ENCODE assay signal across 22 cellular contexts in genomic region chr4:40536032-40536431, GRCh38.
DNase-seq lines count a peak whose midpoint lies in the region; ATAC-seq and TF ChIP-seq lines count a peak whose summit lies in the region.
"Had no signal": no experiment of that assay in that cellular context is flagged by ENCODE, and none has a peak within 500 bp of the region (broad histone marks: within the 10 kb centered on the region; RNA-seq: fewer than 3 reads in every experiment).

No MANE protein-coding gene starts in this region.

- H3K9me3 ChIP-seq in Karpas-422 (ENCODE audit: low read length): no peaks in the 10 kb centered on the region

- ATAC-seq in activated CD8-positive, alpha-beta T cell treated with anti-CD3 and anti-CD28 coated beads for 36 hours: no peak
- no peak for ATAC-seq in activated CD8-positive, alpha-beta T cell treated with anti-CD3 and anti-CD28 coated beads, Interleukin-2, amount 10 ng/mL, durations not matched to agents 7 days and 5 days
- peak; percentile 73 for ATAC-seq in GM21723 (IDR thresholded peaks at IDR 0.05; ENCODE audit: unreplicated experiment)
- no peak for ATAC-seq in HG02763 (IDR thresholded peaks at IDR 0.05; ENCODE audit: unreplicated experiment)
- ATAC-seq: Panc1, SK-N-SH treated with all-trans-retinoic acid at 6 μM for 48 hours had no signal

- no peak overlapping the region for H3K4me3 Mint-ChIP-seq in activated CD8-positive, alpha-beta T cell treated with anti-CD3 and anti-CD28 coated beads for 36 hours
- H3K4me3 Mint-ChIP-seq in activated CD8-positive, alpha-beta T cell treated with anti-CD3 and anti-CD28 coated beads, Interleukin-2, amount 10 ng/mL, durations not matched to agents 7 days and 5 days: no peak overlapping the region
- H3K4me3 Mint-ChIP-seq in type B pancreatic cell: no peak overlapping the region
- H3K4me3 Mint-ChIP-seq: nephron progenitor cell had no signal

- POLR2A ChIA-PET in activated CD8-positive, alpha-beta T cell treated with anti-CD3 and anti-CD28 coated beads for 36 hours (lab: Charles Lee): no interaction called here
- POLR2A ChIA-PET in activated CD8-positive, alpha-beta T cell treated with anti-CD3 and anti-CD28 coated beads, Interleukin-2, amount 10 ng/mL, durations not matched to agents 7 days and 5 days (lab: Charles Lee): interaction anchor here (0.5 kb wide), 1 partner anchor 21 kb away, joined by 3 read pairs; no protein-coding TSS in a partner anchor

- peak overlapping the region; percentile 3 for H3K4me2 ChIP-seq in Karpas-422 (ENCODE audit: low read depth, low read length, poor library complexity, severe bottlenecking)

- TF ChIP-seq CTCF in activated CD8-positive, alpha-beta T cell treated with anti-CD3 and anti-CD28 coated beads for 36 hours (IDR thresholded peaks at IDR 0.05): no peak
- TF ChIP-seq CTCF in type B pancreatic cell (conservative IDR thresholded peaks at IDR 0.05): no peak

- no peaks in the 10 kb centered on the region for H3K36me3 Mint-ChIP-seq in activated CD8-positive, alpha-beta T cell treated with anti-CD3 and anti-CD28 coated beads for 36 hours (ENCODE audit: low read depth)
- H3K36me3 Mint-ChIP-seq in activated CD8-positive, alpha-beta T cell treated with anti-CD3 and anti-CD28 coated beads, Interleukin-2, amount 10 ng/mL, durations not matched to agents 7 days and 5 days (ENCODE audit: low read depth): no peaks in the 10 kb centered on the region
- peaks cover 5% of the 10 kb centered on the region for H3K36me3 Mint-ChIP-seq in type B pancreatic cell

- intact Hi-C loops in activated CD8-positive, alpha-beta T cell treated with anti-CD3 and anti-CD28 coated beads for 36 hours (cut with micrococcal nuclease): no loop called here
- intact Hi-C loops in posterior vena cava (cut with DNase I): no loop called here

- no peaks in the 10 kb centered on the region for H3K36me3 ChIP-seq in Karpas-422 (ENCODE audit: insufficient read depth, low read length)

- no peak overlapping the region for H3K27ac Mint-ChIP-seq in activated CD8-positive, alpha-beta T cell treated with anti-CD3 and anti-CD28 coated beads for 36 hours
- no peak overlapping the region for H3K27ac Mint-ChIP-seq in activated CD8-positive, alpha-beta T cell treated with anti-CD3 and anti-CD28 coated beads, Interleukin-2, amount 10 ng/mL, durations not matched to agents 7 days and 5 days
- peak overlapping the region; percentile 69 for H3K27ac Mint-ChIP-seq in type B pancreatic cell
- H3K27ac Mint-ChIP-seq: nephron progenitor cell had no signal

- no peak overlapping the region for H3K4me3 ChIP-seq in Karpas-422 (ENCODE audit: low read length)
- H3K4me3 ChIP-seq: coronary artery had no signal

- no peaks in the 10 kb centered on the region for H3K9me2 ChIP-seq in Karpas-422 (replicated peaks; ENCODE audit: insufficient read depth, low read length)

- H2AFZ ChIP-seq in Karpas-422 (ENCODE audit: low read length): no peak overlapping the region

- H3K27ac ChIP-seq in Karpas-422 (ENCODE audit: low read length): no peak overlapping the region
- H3K27ac ChIP-seq: 22Rv1, coronary artery had no signal

- H3K27me3 ChIP-seq in Karpas-422 (ENCODE audit: low read length): no peaks in the 10 kb centered on the region

- peak; percentile 8 for DNase-seq in activated CD8-positive, alpha-beta T cell treated with anti-CD3 and anti-CD28 coated beads for 36 hours
- DNase-seq in activated CD8-positive, alpha-beta T cell treated with anti-CD3 and anti-CD28 coated beads, Interleukin-2, amount 10 ng/mL, durations not matched to agents 7 days and 5 days: no peak
- DNase-seq in Karpas-422 (peak; percentile 84), type B pancreatic cell (ENCODE audit: extremely low spot score, unreplicated experiment) (no peak), posterior vena cava (ENCODE audit: low spot score) (no peak)
- no peak for DNase-seq in activated CD4-positive, alpha-beta T cell treated with anti-CD3 and anti-CD28 coated beads for 1 hour
- DNase-seq: activated gamma-delta T cell; C1 segment of cervical spinal cord; DMS53; erythroblast; glutamatergic neuron; mesenchymal stem cell; NCI-H1417; NCI-H345; nephron progenitor cell; stimulated activated CD4-positive, alpha-beta T cell treated with anti-CD3 and anti-CD28 coated beads, Interleukin-15, amount 100 ng/mL, for 24 hours had no signal

- H3K9me3 Mint-ChIP-seq in activated CD8-positive, alpha-beta T cell treated with anti-CD3 and anti-CD28 coated beads for 36 hours: no peaks in the 10 kb centered on the region
- no peaks in the 10 kb centered on the region for H3K9me3 Mint-ChIP-seq in activated CD8-positive, alpha-beta T cell treated with anti-CD3 and anti-CD28 coated beads, Interleukin-2, amount 10 ng/mL, durations not matched to agents 7 days and 5 days (ENCODE audit: insufficient read depth)
- H3K9me3 Mint-ChIP-seq in type B pancreatic cell: no peaks in the 10 kb centered on the region
- H3K9me3 Mint-ChIP-seq: nephron progenitor cell had no signal

- no peaks in the 10 kb centered on the region for H3K79me2 ChIP-seq in Karpas-422 (ENCODE audit: low read length)

- CTCF ChIA-PET in activated CD8-positive, alpha-beta T cell treated with anti-CD3 and anti-CD28 coated beads for 36 hours (lab: Charles Lee): no interaction called here
- CTCF ChIA-PET in activated CD8-positive, alpha-beta T cell treated with anti-CD3 and anti-CD28 coated beads, Interleukin-2, amount 10 ng/mL, durations not matched to agents 7 days and 5 days (lab: Charles Lee): no interaction called here

- H4K20me1 ChIP-seq in Karpas-422 (ENCODE audit: insufficient read depth, low read depth, low read length): no peaks in the 10 kb centered on the region

- H3K4me1 ChIP-seq in Karpas-422 (ENCODE audit: low read length): peaks cover 18% of the 10 kb centered on the region

- peaks cover 6% of the 10 kb centered on the region for H3K4me1 Mint-ChIP-seq in activated CD8-positive, alpha-beta T cell treated with anti-CD3 and anti-CD28 coated beads for 36 hours (ENCODE audit: low read depth)
- H3K4me1 Mint-ChIP-seq in activated CD8-positive, alpha-beta T cell treated with anti-CD3 and anti-CD28 coated beads, Interleukin-2, amount 10 ng/mL, durations not matched to agents 7 days and 5 days (ENCODE audit: low read depth): no peaks in the 10 kb centered on the region
- H3K4me1 Mint-ChIP-seq in type B pancreatic cell (ENCODE audit: unreplicated experiment): peaks cover 6% of the 10 kb centered on the region

- H3K27me3 Mint-ChIP-seq in activated CD8-positive, alpha-beta T cell treated with anti-CD3 and anti-CD28 coated beads for 36 hours: no peaks in the 10 kb centered on the region
- H3K27me3 Mint-ChIP-seq in activated CD8-positive, alpha-beta T cell treated with anti-CD3 and anti-CD28 coated beads, Interleukin-2, amount 10 ng/mL, durations not matched to agents 7 days and 5 days (ENCODE audit: low read depth): no peaks in the 10 kb centered on the region
- H3K27me3 Mint-ChIP-seq in type B pancreatic cell: no peaks in the 10 kb centered on the region

- H3K9ac ChIP-seq in Karpas-422 (ENCODE audit: low read length): no peak overlapping the region

Comparison
In these comparisons a context has a peak if more than half of its experiments do, and no peak if none do; other contexts are left out.
1. DNase-seq: peak in activated CD8-positive, alpha-beta T cell treated with anti-CD3 and anti-CD28 coated beads for 36 hours (single experiment) and Karpas-422 (single experiment); none in activated CD8-positive, alpha-beta T cell treated with anti-CD3 and anti-CD28 coated beads, Interleukin-2, amount 10 ng/mL, durations not matched to agents 7 days and 5 days (single experiment), type B pancreatic cell (single experiment), activated CD4-positive, alpha-beta T cell treated with anti-CD3 and anti-CD28 coated beads for 1 hour (single experiment) and posterior vena cava (single experiment).